ENCODE assay signal across 1 cellular context in the genomic region with DNA sequence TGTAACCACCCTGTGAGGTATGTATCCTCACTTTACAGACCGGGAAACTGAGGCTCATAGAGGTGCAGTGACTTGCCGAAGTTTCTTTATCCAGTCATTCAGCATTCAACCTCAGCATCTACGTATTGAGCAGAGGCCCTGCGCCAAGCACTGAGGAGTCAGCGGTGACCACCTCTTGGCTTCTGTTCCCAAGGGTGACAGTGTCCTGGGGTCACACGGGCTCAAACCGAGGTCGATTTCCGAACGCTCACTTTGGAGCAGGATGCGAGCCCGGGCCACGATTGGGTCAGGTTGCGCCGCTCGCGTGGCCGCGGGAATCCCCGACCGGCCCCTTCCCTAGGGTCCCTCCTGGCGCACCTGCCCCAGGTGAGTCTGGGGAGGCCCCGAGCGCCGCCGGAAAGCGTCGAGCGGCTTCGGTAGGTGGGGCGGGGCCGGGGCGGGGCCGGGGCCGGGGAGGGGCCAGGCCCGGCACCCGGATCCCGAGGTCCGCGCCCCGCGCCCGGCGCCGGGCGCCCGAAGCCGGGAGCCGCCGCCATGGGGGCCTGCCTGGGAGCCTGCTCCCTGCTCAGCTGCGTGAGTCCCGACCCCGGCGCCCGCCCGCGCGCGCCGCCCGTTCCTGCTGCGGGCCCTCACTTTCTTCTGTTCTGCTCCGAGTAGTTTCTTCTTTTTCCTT.
TF ChIP-seq lines count a peak whose summit lies in the region.

A gene (plus strand): TSS at position 482 of the 673 bp plus-strand sequence. CDS start 53 bp downstream, at position 535.

TF ChIP-seq in K562, 482 proteins besides CTCF, POLR2A, EP300 and RAD21 (continued from another document):
- TF ChIP-seq, protein P1, sequence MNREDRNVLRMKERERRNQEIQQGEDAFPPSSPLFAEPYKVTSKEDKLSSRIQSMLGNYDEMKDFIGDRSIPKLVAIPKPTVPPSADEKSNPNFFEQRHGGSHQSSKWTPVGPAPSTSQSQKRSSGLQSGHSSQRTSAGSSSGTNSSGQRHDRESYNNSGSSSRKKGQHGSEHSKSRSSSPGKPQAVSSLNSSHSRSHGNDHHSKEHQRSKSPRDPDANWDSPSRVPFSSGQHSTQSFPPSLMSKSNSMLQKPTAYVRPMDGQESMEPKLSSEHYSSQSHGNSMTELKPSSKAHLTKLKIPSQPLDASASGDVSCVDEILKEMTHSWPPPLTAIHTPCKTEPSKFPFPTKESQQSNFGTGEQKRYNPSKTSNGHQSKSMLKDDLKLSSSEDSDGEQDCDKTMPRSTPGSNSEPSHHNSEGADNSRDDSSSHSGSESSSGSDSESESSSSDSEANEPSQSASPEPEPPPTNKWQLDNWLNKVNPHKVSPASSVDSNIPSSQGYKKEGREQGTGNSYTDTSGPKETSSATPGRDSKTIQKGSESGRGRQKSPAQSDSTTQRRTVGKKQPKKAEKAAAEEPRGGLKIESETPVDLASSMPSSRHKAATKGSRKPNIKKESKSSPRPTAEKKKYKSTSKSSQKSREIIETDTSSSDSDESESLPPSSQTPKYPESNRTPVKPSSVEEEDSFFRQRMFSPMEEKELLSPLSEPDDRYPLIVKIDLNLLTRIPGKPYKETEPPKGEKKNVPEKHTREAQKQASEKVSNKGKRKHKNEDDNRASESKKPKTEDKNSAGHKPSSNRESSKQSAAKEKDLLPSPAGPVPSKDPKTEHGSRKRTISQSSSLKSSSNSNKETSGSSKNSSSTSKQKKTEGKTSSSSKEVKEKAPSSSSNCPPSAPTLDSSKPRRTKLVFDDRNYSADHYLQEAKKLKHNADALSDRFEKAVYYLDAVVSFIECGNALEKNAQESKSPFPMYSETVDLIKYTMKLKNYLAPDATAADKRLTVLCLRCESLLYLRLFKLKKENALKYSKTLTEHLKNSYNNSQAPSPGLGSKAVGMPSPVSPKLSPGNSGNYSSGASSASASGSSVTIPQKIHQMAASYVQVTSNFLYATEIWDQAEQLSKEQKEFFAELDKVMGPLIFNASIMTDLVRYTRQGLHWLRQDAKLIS (CRISPR knock-in tag; IDR thresholded peaks at IDR 0.05), result no peak
- TF ChIP-seq, protein P2, sequence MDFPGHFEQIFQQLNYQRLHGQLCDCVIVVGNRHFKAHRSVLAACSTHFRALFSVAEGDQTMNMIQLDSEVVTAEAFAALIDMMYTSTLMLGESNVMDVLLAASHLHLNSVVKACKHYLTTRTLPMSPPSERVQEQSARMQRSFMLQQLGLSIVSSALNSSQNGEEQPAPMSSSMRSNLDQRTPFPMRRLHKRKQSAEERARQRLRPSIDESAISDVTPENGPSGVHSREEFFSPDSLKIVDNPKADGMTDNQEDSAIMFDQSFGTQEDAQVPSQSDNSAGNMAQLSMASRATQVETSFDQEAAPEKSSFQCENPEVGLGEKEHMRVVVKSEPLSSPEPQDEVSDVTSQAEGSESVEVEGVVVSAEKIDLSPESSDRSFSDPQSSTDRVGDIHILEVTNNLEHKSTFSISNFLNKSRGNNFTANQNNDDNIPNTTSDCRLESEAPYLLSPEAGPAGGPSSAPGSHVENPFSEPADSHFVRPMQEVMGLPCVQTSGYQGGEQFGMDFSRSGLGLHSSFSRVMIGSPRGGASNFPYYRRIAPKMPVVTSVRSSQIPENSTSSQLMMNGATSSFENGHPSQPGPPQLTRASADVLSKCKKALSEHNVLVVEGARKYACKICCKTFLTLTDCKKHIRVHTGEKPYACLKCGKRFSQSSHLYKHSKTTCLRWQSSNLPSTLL (IDR thresholded peaks at IDR 0.05), result no peak
- TF ChIP-seq COPS2 (conservative IDR thresholded peaks at IDR 0.05) (no peak), ZNF316 (IDR thresholded peaks at IDR 0.05) (no peak), ELF4 (CRISPR knock-in tag; IDR thresholded peaks at IDR 0.05) (no peak), ZNF121 (CRISPR knock-in tag; conservative IDR thresholded peaks at IDR 0.05) (no peak), ZNF583 (CRISPR knock-in tag; IDR thresholded peaks at IDR 0.05) (no peak), ZBTB17 (CRISPR knock-in tag; IDR thresholded peaks at IDR 0.05) (no peak), FOXM1 (IDR thresholded peaks at IDR 0.05; ENCODE audit: low read depth) (no peak), FOXM1 (CRISPR knock-in tag; IDR thresholded peaks at IDR 0.05; ENCODE audit: low read depth) (no peak)
- TF ChIP-seq, protein P3, sequence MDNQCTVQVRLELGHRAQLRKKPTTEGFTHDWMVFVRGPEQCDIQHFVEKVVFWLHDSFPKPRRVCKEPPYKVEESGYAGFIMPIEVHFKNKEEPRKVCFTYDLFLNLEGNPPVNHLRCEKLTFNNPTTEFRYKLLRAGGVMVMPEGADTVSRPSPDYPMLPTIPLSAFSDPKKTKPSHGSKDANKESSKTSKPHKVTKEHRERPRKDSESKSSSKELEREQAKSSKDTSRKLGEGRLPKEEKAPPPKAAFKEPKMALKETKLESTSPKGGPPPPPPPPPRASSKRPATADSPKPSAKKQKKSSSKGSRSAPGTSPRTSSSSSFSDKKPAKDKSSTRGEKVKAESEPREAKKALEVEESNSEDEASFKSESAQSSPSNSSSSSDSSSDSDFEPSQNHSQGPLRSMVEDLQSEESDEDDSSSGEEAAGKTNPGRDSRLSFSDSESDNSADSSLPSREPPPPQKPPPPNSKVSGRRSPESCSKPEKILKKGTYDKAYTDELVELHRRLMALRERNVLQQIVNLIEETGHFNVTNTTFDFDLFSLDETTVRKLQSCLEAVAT (IDR thresholded peaks at IDR 0.05), result no peak
- TF ChIP-seq, protein P4, sequence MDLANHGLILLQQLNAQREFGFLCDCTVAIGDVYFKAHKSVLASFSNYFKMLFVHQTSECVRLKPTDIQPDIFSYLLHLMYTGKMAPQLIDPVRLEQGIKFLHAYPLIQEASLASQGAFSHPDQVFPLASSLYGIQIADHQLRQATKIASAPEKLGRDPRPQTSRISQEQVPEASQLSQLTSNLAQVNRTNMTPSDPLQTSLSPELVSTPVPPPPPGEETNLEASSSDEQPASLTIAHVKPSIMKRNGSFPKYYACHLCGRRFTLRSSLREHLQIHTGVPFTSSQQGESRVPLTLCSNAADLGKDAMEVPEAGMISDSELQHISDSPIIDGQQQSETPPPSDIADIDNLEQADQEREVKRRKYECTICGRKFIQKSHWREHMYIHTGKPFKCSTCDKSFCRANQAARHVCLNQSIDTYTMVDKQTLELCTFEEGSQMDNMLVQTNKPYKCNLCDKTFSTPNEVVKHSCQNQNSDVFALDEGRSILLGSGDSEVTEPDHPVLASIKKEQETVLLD (IDR thresholded peaks at IDR 0.05), result no peak
